In genomic region chr13:71087432-71087831, GRCh38 we compare ENCODE assay signal across 37 cellular contexts.
"Had no signal": no experiment of that assay in that cellular context is flagged by ENCODE, and none has a peak within 500 bp of the region (broad histone marks: within the 10 kb centered on the region; RNA-seq: fewer than 3 reads in every experiment).

No MANE protein-coding gene starts in this region.

- H3K4me1 Mint-ChIP-seq: activated naive CD4-positive, alpha-beta T cell treated with anti-CD3 and anti-CD28 coated beads, Interleukin-2, amount 10 ng/mL, durations not matched to agents 7 days and 5 days; activated naive CD4-positive, alpha-beta T cell treated with anti-CD3 and anti-CD28 coated beads, Interleukin-2, amount 50 U/mL, for 24 hours; activated naive CD8-positive, alpha-beta T cell treated with anti-CD3 and anti-CD28 coated beads for 36 hours; activated naive CD8-positive, alpha-beta T cell treated with anti-CD3 and anti-CD28 coated beads, Interleukin-2, amount 10 ng/mL, durations not matched to agents 7 days and 5 days; activated naive CD8-positive, alpha-beta T cell treated with anti-CD3 and anti-CD28 coated beads, Interleukin-2, amount 50 U/mL, for 24 hours; central memory CD8-positive, alpha-beta T cell had no signal

- H3K9me3 Mint-ChIP-seq: activated T-helper 1 cell treated with anti-CD3 and anti-CD28 coated beads, Interleukin-12 subunit alpha, Interleukin-12 subunit beta, Interleukin-2, Interleukin-4 antibody, amounts not matched to agents 30 ng/mL and 10 ng/mL and 1 ng/mL, durations not matched to agents 14 hours and 24 hours and 36 hours; activated T-helper 2 cell treated with anti-CD3 and anti-CD28 coated beads, Interferon-gamma antibody, Interleukin-2, Interleukin-4, amounts not matched to agents 10 μg/mL and 5 μg/mL and 100 μg/mL, durations not matched to agents 14 hours and 24 hours and 36 hours had no signal

- H3K36me3 Mint-ChIP-seq: activated naive CD4-positive, alpha-beta T cell treated with anti-CD3 and anti-CD28 coated beads, Interleukin-2, amount 10 ng/mL, durations not matched to agents 7 days and 5 days; activated naive CD4-positive, alpha-beta T cell treated with anti-CD3 and anti-CD28 coated beads, Interleukin-2, amount 50 U/mL, for 24 hours; activated naive CD4-positive, alpha-beta T cell treated with anti-CD3 and anti-CD28 coated beads, Interleukin-2, amount 50 U/mL, for 72 hours; activated naive CD8-positive, alpha-beta T cell; activated naive CD8-positive, alpha-beta T cell treated with anti-CD3 and anti-CD28 coated beads for 36 hours; activated naive CD8-positive, alpha-beta T cell treated with anti-CD3 and anti-CD28 coated beads, Interleukin-2, amount 10 ng/mL, durations not matched to agents 7 days and 5 days; brain had no signal

- ATAC-seq: activated naive CD4-positive, alpha-beta T cell treated with anti-CD3 and anti-CD28 coated beads, Interleukin-2, amount 50 U/mL, for 72 hours; activated naive CD8-positive, alpha-beta T cell treated with anti-CD3 and anti-CD28 coated beads, Interleukin-2, amount 50 U/mL, for 24 hours; activated T-cell treated with anti-CD3 and anti-CD28 coated beads, Interleukin-2, amount 50 U/mL, for 4 hours; activated T-cell treated with anti-CD3 and anti-CD28 coated beads, Interleukin-2, amount 50 U/mL, for 72 hours; body of pancreas had no signal

- H3K4me3 Mint-ChIP-seq: activated naive CD4-positive, alpha-beta T cell treated with anti-CD3 and anti-CD28 coated beads for 36 hours; activated naive CD4-positive, alpha-beta T cell treated with anti-CD3 and anti-CD28 coated beads, Interleukin-2, amount 10 ng/mL, durations not matched to agents 7 days and 5 days; activated naive CD4-positive, alpha-beta T cell treated with anti-CD3 and anti-CD28 coated beads, Interleukin-2, amount 50 U/mL, for 24 hours; activated naive CD8-positive, alpha-beta T cell; activated naive CD8-positive, alpha-beta T cell treated with anti-CD3 and anti-CD28 coated beads for 36 hours; activated naive CD8-positive, alpha-beta T cell treated with anti-CD3 and anti-CD28 coated beads, Interleukin-2, amount 10 ng/mL, durations not matched to agents 7 days and 5 days; activated naive CD8-positive, alpha-beta T cell treated with anti-CD3 and anti-CD28 coated beads, Interleukin-2, amount 50 U/mL, for 24 hours; activated T-cell treated with anti-CD3 and anti-CD28 coated beads, Interleukin-2, amount 50 U/mL, for 24 hours; activated T-cell treated with anti-CD3 and anti-CD28 coated beads, Interleukin-2, amount 50 U/mL, for 4 hours; activated T-cell treated with anti-CD3 and anti-CD28 coated beads, Interleukin-2, amount 50 U/mL, for 72 hours; activated T-helper 1 cell treated with anti-CD3 and anti-CD28 coated beads, Interleukin-12 subunit alpha, Interleukin-12 subunit beta, Interleukin-2, Interleukin-4 antibody, amounts not matched to agents 30 ng/mL and 10 ng/mL and 1 ng/mL, durations not matched to agents 14 hours and 24 hours and 36 hours; brain; central memory CD8-positive, alpha-beta T cell had no signal

- H3K27me3 ChIP-seq: adrenal gland, ascending aorta, body of pancreas, brain microvascular endothelial cell, breast epithelium, cardiac muscle cell had no signal

- H3K4me1 ChIP-seq: adrenal gland, ascending aorta, body of pancreas, breast epithelium had no signal

- H3K27ac Mint-ChIP-seq: activated naive CD4-positive, alpha-beta T cell treated with anti-CD3 and anti-CD28 coated beads for 36 hours; activated naive CD4-positive, alpha-beta T cell treated with anti-CD3 and anti-CD28 coated beads, Interleukin-2, amount 10 ng/mL, durations not matched to agents 7 days and 5 days; activated naive CD4-positive, alpha-beta T cell treated with anti-CD3 and anti-CD28 coated beads, Interleukin-2, amount 50 U/mL, for 24 hours; activated naive CD4-positive, alpha-beta T cell treated with anti-CD3 and anti-CD28 coated beads, Interleukin-2, amount 50 U/mL, for 72 hours; activated naive CD8-positive, alpha-beta T cell; activated naive CD8-positive, alpha-beta T cell treated with anti-CD3 and anti-CD28 coated beads for 36 hours; activated naive CD8-positive, alpha-beta T cell treated with anti-CD3 and anti-CD28 coated beads, Interleukin-2, amount 10 ng/mL, durations not matched to agents 7 days and 5 days; activated naive CD8-positive, alpha-beta T cell treated with anti-CD3 and anti-CD28 coated beads, Interleukin-2, amount 50 U/mL, for 24 hours; activated T-cell treated with anti-CD3 and anti-CD28 coated beads, Interleukin-2, amount 50 U/mL, for 24 hours; activated T-cell treated with anti-CD3 and anti-CD28 coated beads, Interleukin-2, amount 50 U/mL, for 72 hours; activated T-helper 1 cell treated with anti-CD3 and anti-CD28 coated beads, Interleukin-12 subunit alpha, Interleukin-12 subunit beta, Interleukin-2, Interleukin-4 antibody, amounts not matched to agents 30 ng/mL and 10 ng/mL and 1 ng/mL, durations not matched to agents 14 hours and 24 hours and 36 hours; activated T-helper 2 cell treated with anti-CD3 and anti-CD28 coated beads, Interferon-gamma antibody, Interleukin-2, Interleukin-4, amounts not matched to agents 10 μg/mL and 5 μg/mL and 100 μg/mL, durations not matched to agents 14 hours and 24 hours and 36 hours; brain had no signal

- H3K4me3 ChIP-seq: adrenal gland, ascending aorta, body of pancreas, breast epithelium, cardiac muscle cell had no signal

- H3K27me3 Mint-ChIP-seq: activated naive CD4-positive, alpha-beta T cell treated with anti-CD3 and anti-CD28 coated beads, Interleukin-2, amount 10 ng/mL, durations not matched to agents 7 days and 5 days; activated naive CD4-positive, alpha-beta T cell treated with anti-CD3 and anti-CD28 coated beads, Interleukin-2, amount 50 U/mL, for 24 hours; activated naive CD8-positive, alpha-beta T cell; activated naive CD8-positive, alpha-beta T cell treated with anti-CD3 and anti-CD28 coated beads for 36 hours; activated naive CD8-positive, alpha-beta T cell treated with anti-CD3 and anti-CD28 coated beads, Interleukin-2, amount 10 ng/mL, durations not matched to agents 7 days and 5 days; activated naive CD8-positive, alpha-beta T cell treated with anti-CD3 and anti-CD28 coated beads, Interleukin-2, amount 50 U/mL, for 24 hours; activated T-cell treated with anti-CD3 and anti-CD28 coated beads, Interleukin-2, amount 50 U/mL, for 24 hours; brain; central memory CD8-positive, alpha-beta T cell had no signal

- H3K36me3 ChIP-seq: adrenal gland, ascending aorta, brain microvascular endothelial cell, breast epithelium, cardiac muscle cell had no signal

- H3K9me3 ChIP-seq: adrenal gland, ascending aorta, body of pancreas, breast epithelium had no signal

- DNase-seq: activated effector memory CD4-positive, alpha-beta T cell treated with anti-CD3 and anti-CD28 coated beads, Interleukin-2, amount 50 U/mL, for 16 hours; activated effector memory CD4-positive, alpha-beta T cell treated with Interleukin-2 at 50 U/mL for 16 hours; activated gamma-delta T cell; activated gamma-delta T cell treated with Interleukin-2 at 50 U/mL for 16 hours; activated naive CD4-positive, alpha-beta T cell; activated naive CD4-positive, alpha-beta T cell treated with anti-CD3 and anti-CD28 coated beads for 36 hours; activated naive CD4-positive, alpha-beta T cell treated with anti-CD3 and anti-CD28 coated beads, Interleukin-2, amount 10 ng/mL, durations not matched to agents 7 days and 5 days; activated naive CD4-positive, alpha-beta T cell treated with anti-CD3 and anti-CD28 coated beads, Interleukin-2, amount 50 U/mL, for 16 hours; activated naive CD4-positive, alpha-beta T cell treated with Interleukin-2 at 50 U/mL for 16 hours; activated naive CD8-positive, alpha-beta T cell treated with anti-CD3 and anti-CD28 coated beads for 36 hours; activated naive CD8-positive, alpha-beta T cell treated with anti-CD3 and anti-CD28 coated beads, Interleukin-2, amount 10 ng/mL, durations not matched to agents 7 days and 5 days; activated naive CD8-positive, alpha-beta T cell treated with anti-CD3 and anti-CD28 coated beads, Interleukin-2, amount 50 U/mL, for 24 hours; activated T-cell treated with anti-CD3 and anti-CD28 coated beads, Interleukin-2, amount 50 U/mL, for 1 hour; activated T-cell treated with anti-CD3 and anti-CD28 coated beads, Interleukin-2, amount 50 U/mL, for 24 hours; activated T-cell treated with anti-CD3 and anti-CD28 coated beads, Interleukin-2, amount 50 U/mL, for 4 hours; activated T-cell treated with anti-CD3 and anti-CD28 coated beads, Interleukin-2, amount 50 U/mL, for 48 hours; activated T-cell treated with anti-CD3 and anti-CD28 coated beads, Interleukin-2, amount 50 U/mL, for 72 hours; adrenal gland; amniotic stem cell; amygdala; anterior cingulate cortex; aorta; body of pancreas; brain microvascular endothelial cell; caudate nucleus; central memory CD4-positive, alpha-beta T cell; cerebellar nuclear complex had no signal
